8 cellular contexts compared by ENCODE assay signal in the genomic region with DNA sequence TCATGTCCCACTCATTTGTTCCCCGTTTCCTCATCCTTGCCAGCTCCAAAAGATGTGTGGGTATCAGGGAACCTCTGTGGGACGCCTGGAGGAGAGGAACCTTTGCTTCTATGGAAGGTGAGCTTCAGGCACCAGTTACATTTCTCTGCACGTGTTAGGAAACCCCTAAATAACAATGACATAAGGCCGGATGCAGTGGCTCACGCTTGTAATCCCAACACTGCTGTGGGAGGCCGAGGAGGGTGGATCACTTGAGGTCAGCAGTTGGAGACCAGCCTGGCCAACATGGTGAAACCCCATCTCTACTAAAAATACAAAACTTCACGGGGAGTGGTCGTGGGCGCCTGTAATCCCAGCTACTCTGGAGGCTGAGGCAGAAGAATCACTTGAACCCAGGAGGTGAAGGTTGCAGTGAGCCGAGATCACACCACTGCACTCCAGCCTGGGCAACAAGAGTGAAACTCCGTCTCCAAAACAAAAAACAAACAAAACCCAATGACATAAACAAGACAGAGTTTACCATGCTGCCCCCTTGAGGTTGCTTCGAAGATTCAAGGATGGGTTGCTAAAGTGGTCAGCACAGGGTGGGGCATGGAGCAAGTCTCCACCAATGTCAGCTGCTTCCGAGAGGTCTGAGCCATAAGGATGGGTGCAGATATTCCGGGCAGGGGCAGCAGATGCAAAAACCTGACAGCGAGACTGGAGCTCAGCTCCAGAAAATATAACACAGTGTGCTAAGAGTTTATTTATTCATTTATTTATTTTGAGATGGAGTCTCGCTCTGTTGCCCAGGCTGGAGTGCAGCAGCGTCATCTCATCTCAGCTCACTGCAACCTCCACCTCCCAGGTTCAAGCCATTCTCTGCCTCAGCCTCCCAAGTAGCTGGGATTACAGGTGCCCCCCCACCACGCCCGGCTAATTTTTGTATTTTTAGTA. TPM values are rescaled to one million over a fixed set of nuclear protein-coding genes. Genes with fewer than 3 reads are reported as not detected.
DNase-seq lines count a peak whose midpoint lies in the region; ATAC-seq, FAIRE-seq and TF ChIP-seq lines count a peak whose summit lies in the region.
"Not testable (repeated sequence)": the region's sequence is repeated elsewhere in the genome, so short reads cannot be mapped to it uniquely, and the experiment has no call there.

No MANE protein-coding gene starts in this region.

- H3K9me3 ChIP-seq in SJSA1 (replicated peaks); esophagus squamous epithelium; HepG2 (ENCODE audit: low read length); small intestine (ENCODE audit: control insufficient read depth, low read depth): not testable (repeated sequence)

- H3K27me3 Mint-ChIP-seq in activated naive CD4-positive, alpha-beta T cell treated with anti-CD3 and anti-CD28 coated beads, Interleukin-2, amount 10 ng/mL, durations not matched to agents 7 days and 5 days: not testable (repeated sequence)

- TF ChIP-seq POLR2A in NB4 (IDR thresholded peaks at IDR 0.05; ENCODE audit: extremely low read depth, insufficient read length); esophagus squamous epithelium (IDR thresholded peaks at IDR 0.05); HepG2 (IDR thresholded peaks at IDR 0.05; ENCODE audit: insufficient read depth in 1 of 2, low read depth in 2 of 2, low read length in 2 of 2): not testable (repeated sequence)

- in situ Hi-C loops in HepG2 (cut with HindIII; ENCODE audit: extremely low pct_ligation_motif_present, low pct_unique_long_range_greater_than_20kb): not testable (repeated sequence)

- not testable (repeated sequence) for H3K4me3 Mint-ChIP-seq in activated naive CD4-positive, alpha-beta T cell treated with anti-CD3 and anti-CD28 coated beads, Interleukin-2, amount 10 ng/mL, durations not matched to agents 7 days and 5 days

- not testable (repeated sequence) for H3K79me2 ChIP-seq in HepG2 (ENCODE audit: insufficient read depth, low read length)

- H3K27ac ChIP-seq in SJSA1: peak overlapping the region; percentile 44; the same call in 1 of the 2 replicates
- H3K27ac ChIP-seq in esophagus squamous epithelium: peak overlapping the region; percentile 14 to 48 (median 19)
- peak overlapping the region; percentile 51 for H3K27ac ChIP-seq in HepG2 (ENCODE audit: extremely low read length, insufficient read depth, low read length)
- H3K27ac ChIP-seq in small intestine (ENCODE audit: low read depth in 1 of 2, low read length in 1 of 2): peak overlapping the region in 1 of 2 donors; percentile 71

- TF ChIP-seq CTCF in BJ (IDR thresholded peaks at IDR 0.05; ENCODE audit: insufficient read depth, low read depth, low read length): peak; percentile 61
- TF ChIP-seq CTCF in NB4 (IDR thresholded peaks at IDR 0.05; ENCODE audit: low read depth, low read length): peak; percentile 58
- peak; percentile 43 to 57 (median 48) for TF ChIP-seq CTCF in esophagus squamous epithelium (IDR thresholded peaks at IDR 0.05)
- TF ChIP-seq CTCF in HepG2 (CRISPR knock-in tag; IDR thresholded peaks at IDR 0.05): peak; percentile 63

- H3K36me3 ChIP-seq in BJ (ENCODE audit: control insufficient read depth, insufficient read depth, low read length); SJSA1; esophagus squamous epithelium; HepG2 (replicated peaks in 1 of 2; ENCODE audit: control insufficient read depth in 1 of 2, insufficient read depth in 2 of 2, low read length in 2 of 2); small intestine (ENCODE audit: control insufficient read depth in 2 of 2, insufficient read depth in 2 of 2, low read length in 2 of 2): not testable (repeated sequence)

- not testable (repeated sequence) for H2AFZ ChIP-seq in HepG2 (ENCODE audit: low read length)

- H3K36me3 Mint-ChIP-seq in activated naive CD4-positive, alpha-beta T cell treated with anti-CD3 and anti-CD28 coated beads, Interleukin-2, amount 10 ng/mL, durations not matched to agents 7 days and 5 days: peaks cover 50% of the 10 kb centered on the region

- peaks cover 10% of the 10 kb centered on the region for H3K4me1 Mint-ChIP-seq in activated naive CD4-positive, alpha-beta T cell treated with anti-CD3 and anti-CD28 coated beads, Interleukin-2, amount 10 ng/mL, durations not matched to agents 7 days and 5 days

- ATAC-seq in GM18907 (IDR thresholded peaks at IDR 0.05; ENCODE audit: unreplicated experiment): peak; percentile 46
- ATAC-seq in HepG2: peak; percentile 79

- not testable (repeated sequence) for H3K4me2 ChIP-seq in HepG2 (ENCODE audit: low read depth, low read length)

- peak overlapping the region; percentile 77 for H3K27ac Mint-ChIP-seq in activated naive CD4-positive, alpha-beta T cell treated with anti-CD3 and anti-CD28 coated beads, Interleukin-2, amount 10 ng/mL, durations not matched to agents 7 days and 5 days

- not testable (repeated sequence) for H4K20me1 ChIP-seq in HepG2 (ENCODE audit: insufficient read depth, low read length)

- POLR2A ChIA-PET in BJ (lab: Charles Lee): interaction anchor here (0.6 kb wide), 1 partner anchor 30 kb away, joined by 4 read pairs; no protein-coding TSS in a partner anchor
- POLR2A ChIA-PET in HepG2 (lab: Yijun Ruan, JAX): interaction anchor here (1.7 kb wide), 1 partner anchor 29 kb away, joined by 5 read pairs; no protein-coding TSS in a partner anchor

- intact Hi-C loops in esophagus squamous epithelium (cut with DNase I): not testable (repeated sequence)
- intact Hi-C loops in HepG2 (cut with micrococcal nuclease; ENCODE audit: unreplicated experiment): loop anchor here (1.0 kb wide), 1 partner anchor 163 kb away; no protein-coding TSS in a partner anchor

- CTCF ChIA-PET in BJ (lab: Yijun Ruan, JAX): interaction anchor here (0.7 to 4.1 kb wide), 21 partner anchors 8 to 168 kb away, joined by 3 to 23 read pairs (median 4); a partner anchor contains a TSS
- CTCF ChIA-PET in activated naive CD4-positive, alpha-beta T cell treated with anti-CD3 and anti-CD28 coated beads, Interleukin-2, amount 10 ng/mL, durations not matched to agents 7 days and 5 days (lab: Charles Lee): interaction anchor here (0.6 to 2.4 kb wide), 11 partner anchors 8 to 164 kb away, joined by 3 to 11 read pairs (median 3); a partner anchor contains a TSS
- CTCF ChIA-PET in HepG2 (lab: Yijun Ruan, JAX; ENCODE audit: low intra/inter-chr PET ratio, low total read pairs): interaction anchor here (1.1 to 1.8 kb wide), 2 partner anchors 29 to 163 kb away, joined by 5 to 13 read pairs; a partner anchor contains a TSS

- 57 to 59% methylated on average over 10 to 18 of the region's 19 CpGs for WGBS in esophagus squamous epithelium, 2 donors
- 79% methylated on average over 19 of the region's 19 CpGs for WGBS in HepG2 (ENCODE audit: low lambda C conversion rate)
- WGBS in small intestine, 3 donors: 57 to 69% (median 67%) methylated on average over 19 of the region's 19 CpGs

- H3K9me3 Mint-ChIP-seq in activated naive CD4-positive, alpha-beta T cell treated with anti-CD3 and anti-CD28 coated beads, Interleukin-2, amount 10 ng/mL, durations not matched to agents 7 days and 5 days: not testable (repeated sequence)

- BruUV-seq in HepG2 (replicated peaks; lab: Mats Ljungman, UMichigan): not testable (repeated sequence)

- not testable (repeated sequence) for DNase-seq in BJ (ENCODE audit: low read depth); esophagus squamous epithelium (lab: John Stamatoyannopoulos, UW)
- DNase-seq in NB4 (ENCODE audit: low read depth) (peak; percentile 60), SJSA1 (ENCODE audit: low read depth in 1 of 2, low spot score in 2 of 2) (peak; percentile 60 to 61), HepG2 (ENCODE audit: low spot score) (peak; percentile 58), small intestine (peak; percentile 61)
- DNase-seq in activated naive CD4-positive, alpha-beta T cell treated with anti-CD3 and anti-CD28 coated beads, Interleukin-2, amount 10 ng/mL, durations not matched to agents 7 days and 5 days: peak; percentile 63

- TF ChIP-seq EP300 in HepG2 (IDR thresholded peaks at IDR 0.05; ENCODE audit: low read depth in 2 of 2, low read length in 2 of 2); HepG2 (CRISPR knock-in tag; IDR thresholded peaks at IDR 0.05; ENCODE audit: borderline replicate concordance): not testable (repeated sequence)

- TF ChIP-seq RAD21 in HepG2 (CRISPR knock-in tag; IDR thresholded peaks at IDR 0.05): not testable (repeated sequence)

- not testable (repeated sequence) for H3K4me3 ChIP-seq in BJ (ENCODE audit: low read depth, low read length); NB4 (ENCODE audit: low read depth, low read length); SJSA1; esophagus squamous epithelium; HepG2 (replicated peaks in 1 of 3; ENCODE audit: insufficient read depth in 1 of 3, low read depth in 2 of 3, low read length in 3 of 3); small intestine (ENCODE audit: low read depth in 1 of 2, low read length in 2 of 2)

- not testable (repeated sequence) for H3K27me3 ChIP-seq in BJ (ENCODE audit: control insufficient read depth, insufficient read depth, low read length); SJSA1 (replicated peaks); esophagus squamous epithelium; HepG2 (ENCODE audit: control insufficient read depth in 1 of 2, insufficient read depth in 2 of 2, low read length in 2 of 2); small intestine (ENCODE audit: control insufficient read depth in 2 of 2, insufficient read depth in 2 of 2, low read length in 2 of 2)

- not testable (repeated sequence) for H3K4me1 ChIP-seq in SJSA1 (replicated peaks); esophagus squamous epithelium; HepG2 (ENCODE audit: insufficient read depth, low read length); small intestine (ENCODE audit: control insufficient read depth in 2 of 2, insufficient read depth in 1 of 2, low read depth in 1 of 2, low read length in 1 of 2)

- H3K9ac ChIP-seq in HepG2 (ENCODE audit: insufficient read depth, low read depth, low read length): not testable (repeated sequence)

- peak; percentile 75 for FAIRE-seq in HepG2 (lab: Jason Lieb, UNC)
- FAIRE-seq in small intestine (lab: Jason Lieb, UNC): not testable (repeated sequence)

RNA-seq across cellular contexts. Expression of a gene that starts 11.4 kb away (rescaled TPM):
- polyA plus RNA-seq in BJ (2011; rRNA removed): 4.4 and 6.6 TPM in 2 replicates
- polyA minus RNA-seq in BJ (2011; rRNA and poly(A)+ RNA removed): 1.9 and 3.7 TPM in 2 replicates
- 2.0 and 4.0 TPM in 2 replicates for total RNA-seq in SJSA1 (2014; rRNA removed; shearing (Covaris generic))
- 1 to 10 TPM in 3 of 4 donors, under 1 TPM in 1; 0.83 to 4.9 (median 2.1) TPM for total RNA-seq in esophagus squamous epithelium
- total RNA-seq in HepG2 (2016; rRNA removed; fragmentation: Illumina TruSeq; extraction: Trizol): 3.4 and 8.1 TPM in 2 replicates
- 1.0 and 1.4 TPM in 2 replicates for total RNA-seq in HepG2 (2016; cell fraction: cytosol; rRNA removed; fragmentation: Illumina TruSeq; extraction: Trizol; ENCODE audit: low read depth)
- 3.0 and 8.3 TPM in 2 replicates for total RNA-seq in HepG2 (2016; cell fraction: insoluble cytoplasmic fraction; rRNA removed; fragmentation: Illumina TruSeq; extraction: Trizol)
- 2.5 and 2.7 TPM in 2 replicates for total RNA-seq in HepG2 (2016; cell fraction: membrane; rRNA removed; fragmentation: Illumina TruSeq; extraction: Trizol)
- 6.3 and 7.8 TPM in 2 replicates for total RNA-seq in HepG2 (2016; cell fraction: nucleus; rRNA removed; fragmentation: Illumina TruSeq; extraction: Trizol)
- polyA plus RNA-seq in HepG2 (2011; rRNA removed): 3.5 and 5.4 TPM in 2 replicates
- polyA plus RNA-seq in HepG2 (2011; cell fraction: cytosol; rRNA removed): 3.1 and 3.5 TPM in 2 replicates
- 2.7 and 3.5 TPM in 2 replicates for polyA plus RNA-seq in HepG2 (2011; cell fraction: nucleus; rRNA removed)
- 1.8 and 3.6 TPM in 2 replicates for polyA plus RNA-seq in HepG2 (2012)
- polyA plus RNA-seq in HepG2 (2016; cell fraction: cytosol; fragmentation: Illumina TruSeq; extraction: Trizol; ENCODE audit: low read depth): 0.75 and 0.87 TPM in 2 replicates
- polyA plus RNA-seq in HepG2 (2016; cell fraction: insoluble cytoplasmic fraction; fragmentation: Illumina TruSeq; extraction: Trizol; ENCODE audit: low read depth): 2.7 and 3.1 TPM in 2 replicates
- 1.7 and 2.1 TPM in 2 replicates for polyA plus RNA-seq in HepG2 (2016; cell fraction: membrane; fragmentation: Illumina TruSeq; extraction: Trizol; ENCODE audit: low read depth)
- 10.9 and 11.1 TPM in 2 replicates for polyA plus RNA-seq in HepG2 (2016; cell fraction: nucleus; fragmentation: Illumina TruSeq; extraction: Trizol; ENCODE audit: insufficient read depth, low read depth)
- polyA minus RNA-seq in HepG2 (2011; rRNA and poly(A)+ RNA removed; ENCODE audit: low replicate concordance): 5.4 and 21.7 TPM in 2 replicates
- polyA minus RNA-seq in HepG2 (2011; cell fraction: cytosol; rRNA and poly(A)+ RNA removed): 1.9 and 2.9 TPM in 2 replicates
- polyA minus RNA-seq in HepG2 (2011; cell fraction: nucleus; rRNA and poly(A)+ RNA removed): 1.1 and 1.3 TPM in 2 replicates
- 1 to 10 TPM in 2 of 3 donors, under 1 TPM in 1; 0.45 to 4.9 (median 1.4) TPM for polyA plus RNA-seq in small intestine

RNA-seq across cellular contexts. Expression of a gene that starts 15.0 kb away (rescaled TPM):
- polyA plus RNA-seq in BJ (2011; rRNA removed): not detected in 2 replicates
- not detected in 2 replicates for polyA minus RNA-seq in BJ (2011; rRNA and poly(A)+ RNA removed)
- not detected in 2 replicates for total RNA-seq in SJSA1 (2014; rRNA removed; shearing (Covaris generic))
- not detected for total RNA-seq in esophagus squamous epithelium
- total RNA-seq in HepG2 (2016; rRNA removed; fragmentation: Illumina TruSeq; extraction: Trizol): not detected in 2 replicates
- total RNA-seq in HepG2 (2016; cell fraction: cytosol; rRNA removed; fragmentation: Illumina TruSeq; extraction: Trizol; ENCODE audit: low read depth): not detected in 2 replicates
- total RNA-seq in HepG2 (2016; cell fraction: insoluble cytoplasmic fraction; rRNA removed; fragmentation: Illumina TruSeq; extraction: Trizol): not detected in 2 replicates
- total RNA-seq in HepG2 (2016; cell fraction: membrane; rRNA removed; fragmentation: Illumina TruSeq; extraction: Trizol): not detected in 2 replicates
- not detected in 2 replicates for total RNA-seq in HepG2 (2016; cell fraction: nucleus; rRNA removed; fragmentation: Illumina TruSeq; extraction: Trizol)
- not detected in 2 replicates for polyA plus RNA-seq in HepG2 (2011; rRNA removed)
- not detected in 2 replicates for polyA plus RNA-seq in HepG2 (2011; cell fraction: cytosol; rRNA removed)
- not detected in 2 replicates for polyA plus RNA-seq in HepG2 (2011; cell fraction: nucleus; rRNA removed)
- polyA plus RNA-seq in HepG2 (2012): not detected in 2 replicates
- not detected in 2 replicates for polyA plus RNA-seq in HepG2 (2016; cell fraction: cytosol; fragmentation: Illumina TruSeq; extraction: Trizol; ENCODE audit: low read depth)
- polyA plus RNA-seq in HepG2 (2016; cell fraction: insoluble cytoplasmic fraction; fragmentation: Illumina TruSeq; extraction: Trizol; ENCODE audit: low read depth): not detected in 2 replicates
- not detected in 2 replicates for polyA plus RNA-seq in HepG2 (2016; cell fraction: membrane; fragmentation: Illumina TruSeq; extraction: Trizol; ENCODE audit: low read depth)
- polyA plus RNA-seq in HepG2 (2016; cell fraction: nucleus; fragmentation: Illumina TruSeq; extraction: Trizol; ENCODE audit: insufficient read depth, low read depth): not detected in 2 replicates
- polyA minus RNA-seq in HepG2 (2011; rRNA and poly(A)+ RNA removed; ENCODE audit: low replicate concordance): not detected in 2 replicates
- polyA minus RNA-seq in HepG2 (2011; cell fraction: cytosol; rRNA and poly(A)+ RNA removed): not detected in 2 replicates
- not detected in 2 replicates for polyA minus RNA-seq in HepG2 (2011; cell fraction: nucleus; rRNA and poly(A)+ RNA removed)
- polyA plus RNA-seq in small intestine: not detected

RNA-seq across cellular contexts. Expression of a gene that starts 18.9 kb away (rescaled TPM):
- polyA plus RNA-seq in BJ (2011; rRNA removed) (0.15 and 0.17 TPM in 2 replicates), HepG2 (2011; rRNA removed) (0.79 and 1.0 TPM in 2 replicates), small intestine (10 to 100 TPM in 1 of 3 donors, 1 to 10 TPM in 2; 1.7 to 28.2 (median 3.5) TPM)
- polyA minus RNA-seq in BJ (2011; rRNA and poly(A)+ RNA removed): 0.14 TPM in 1 of 2 replicates, not detected in the other
- total RNA-seq in SJSA1 (2014; rRNA removed; shearing (Covaris generic)): not detected in 2 replicates
- total RNA-seq in esophagus squamous epithelium (not detected), HepG2 (2016; rRNA removed; fragmentation: Illumina TruSeq; extraction: Trizol) (2.4 and 2.5 TPM in 2 replicates)
- 0.20 and 0.26 TPM in 2 replicates for total RNA-seq in HepG2 (2016; cell fraction: cytosol; rRNA removed; fragmentation: Illumina TruSeq; extraction: Trizol; ENCODE audit: low read depth)
- total RNA-seq in HepG2 (2016; cell fraction: insoluble cytoplasmic fraction; rRNA removed; fragmentation: Illumina TruSeq; extraction: Trizol): 1.6 and 3.8 TPM in 2 replicates
- total RNA-seq in HepG2 (2016; cell fraction: membrane; rRNA removed; fragmentation: Illumina TruSeq; extraction: Trizol): 0.87 and 1.2 TPM in 2 replicates
- total RNA-seq in HepG2 (2016; cell fraction: nucleus; rRNA removed; fragmentation: Illumina TruSeq; extraction: Trizol): 1.1 and 2.3 TPM in 2 replicates
- polyA plus RNA-seq in HepG2 (2011; cell fraction: cytosol; rRNA removed): 0.29 and 0.46 TPM in 2 replicates
- polyA plus RNA-seq in HepG2 (2011; cell fraction: nucleus; rRNA removed): 2.5 and 3.9 TPM in 2 replicates
- polyA plus RNA-seq in HepG2 (2012): 2.2 and 2.4 TPM in 2 replicates
- polyA plus RNA-seq in HepG2 (2016; cell fraction: cytosol; fragmentation: Illumina TruSeq; extraction: Trizol; ENCODE audit: low read depth): 0.37 and 0.50 TPM in 2 replicates
- 4.3 and 4.7 TPM in 2 replicates for polyA plus RNA-seq in HepG2 (2016; cell fraction: insoluble cytoplasmic fraction; fragmentation: Illumina TruSeq; extraction: Trizol; ENCODE audit: low read depth)
- polyA plus RNA-seq in HepG2 (2016; cell fraction: membrane; fragmentation: Illumina TruSeq; extraction: Trizol; ENCODE audit: low read depth): 0.80 and 1.7 TPM in 2 replicates
- 10.3 and 11.9 TPM in 2 replicates for polyA plus RNA-seq in HepG2 (2016; cell fraction: nucleus; fragmentation: Illumina TruSeq; extraction: Trizol; ENCODE audit: insufficient read depth, low read depth)
- 0.62 TPM in 1 of 2 replicates, not detected in the other for polyA minus RNA-seq in HepG2 (2011; rRNA and poly(A)+ RNA removed; ENCODE audit: low replicate concordance)
- not detected in 2 replicates for polyA minus RNA-seq in HepG2 (2011; cell fraction: cytosol; rRNA and poly(A)+ RNA removed)
- 0.25 and 0.39 TPM in 2 replicates for polyA minus RNA-seq in HepG2 (2011; cell fraction: nucleus; rRNA and poly(A)+ RNA removed)

RNA-seq across cellular contexts. Expression of a gene that starts 29.6 kb away (rescaled TPM):
- polyA plus RNA-seq in BJ (2011; rRNA removed) (0.39 and 0.58 TPM in 2 replicates), HepG2 (2011; rRNA removed) (2.5 and 3.4 TPM in 2 replicates), small intestine (10 to 100 TPM; 13.8 to 60.4 (median 31.9) TPM)
- not detected in 2 replicates for polyA minus RNA-seq in BJ (2011; rRNA and poly(A)+ RNA removed)
- 0.34 TPM in 1 of 2 replicates, not detected in the other for total RNA-seq in SJSA1 (2014; rRNA removed; shearing (Covaris generic))
- total RNA-seq in esophagus squamous epithelium (1 to 10 TPM; 2.0 to 8.9 (median 4.0) TPM), HepG2 (2016; rRNA removed; fragmentation: Illumina TruSeq; extraction: Trizol) (5.2 and 5.4 TPM in 2 replicates)
- 2.1 and 3.4 TPM in 2 replicates for total RNA-seq in HepG2 (2016; cell fraction: cytosol; rRNA removed; fragmentation: Illumina TruSeq; extraction: Trizol; ENCODE audit: low read depth)
- 3.9 and 5.8 TPM in 2 replicates for total RNA-seq in HepG2 (2016; cell fraction: insoluble cytoplasmic fraction; rRNA removed; fragmentation: Illumina TruSeq; extraction: Trizol)
- 2.8 and 4.8 TPM in 2 replicates for total RNA-seq in HepG2 (2016; cell fraction: membrane; rRNA removed; fragmentation: Illumina TruSeq; extraction: Trizol)
- total RNA-seq in HepG2 (2016; cell fraction: nucleus; rRNA removed; fragmentation: Illumina TruSeq; extraction: Trizol): 3.2 and 5.3 TPM in 2 replicates
- polyA plus RNA-seq in HepG2 (2011; cell fraction: cytosol; rRNA removed): 1.6 and 2.3 TPM in 2 replicates
- polyA plus RNA-seq in HepG2 (2011; cell fraction: nucleus; rRNA removed): 13.3 and 13.7 TPM in 2 replicates
- 5.5 and 5.6 TPM in 2 replicates for polyA plus RNA-seq in HepG2 (2012)
- polyA plus RNA-seq in HepG2 (2016; cell fraction: cytosol; fragmentation: Illumina TruSeq; extraction: Trizol; ENCODE audit: low read depth): 2.9 and 4.0 TPM in 2 replicates
- polyA plus RNA-seq in HepG2 (2016; cell fraction: insoluble cytoplasmic fraction; fragmentation: Illumina TruSeq; extraction: Trizol; ENCODE audit: low read depth): 7.1 and 9.0 TPM in 2 replicates
- 3.4 and 4.4 TPM in 2 replicates for polyA plus RNA-seq in HepG2 (2016; cell fraction: membrane; fragmentation: Illumina TruSeq; extraction: Trizol; ENCODE audit: low read depth)
- polyA plus RNA-seq in HepG2 (2016; cell fraction: nucleus; fragmentation: Illumina TruSeq; extraction: Trizol; ENCODE audit: insufficient read depth, low read depth): 11.3 and 12.7 TPM in 2 replicates
- polyA minus RNA-seq in HepG2 (2011; rRNA and poly(A)+ RNA removed; ENCODE audit: low replicate concordance): 0.12 and 1.1 TPM in 2 replicates
- polyA minus RNA-seq in HepG2 (2011; cell fraction: cytosol; rRNA and poly(A)+ RNA removed): 0.79 and 1.1 TPM in 2 replicates
- 1.1 and 1.3 TPM in 2 replicates for polyA minus RNA-seq in HepG2 (2011; cell fraction: nucleus; rRNA and poly(A)+ RNA removed)

RNA-seq across cellular contexts. Expression of a gene that starts 36.8 kb away (rescaled TPM):
- polyA plus RNA-seq in BJ (2011; rRNA removed) (0.37 and 0.78 TPM in 2 replicates), HepG2 (2011; rRNA removed) (0.56 and 1.1 TPM in 2 replicates), small intestine (1 to 10 TPM; 3.8 to 6.0 (median 4.9) TPM)
- polyA minus RNA-seq in BJ (2011; rRNA and poly(A)+ RNA removed): 0.66 and 2.4 TPM in 2 replicates
- 2.6 and 3.6 TPM in 2 replicates for total RNA-seq in SJSA1 (2014; rRNA removed; shearing (Covaris generic))
- total RNA-seq in esophagus squamous epithelium (1 to 10 TPM; 1.8 to 7.5 (median 3.9) TPM), HepG2 (2016; rRNA removed; fragmentation: Illumina TruSeq; extraction: Trizol) (1.3 and 1.4 TPM in 2 replicates)
- total RNA-seq in HepG2 (2016; cell fraction: cytosol; rRNA removed; fragmentation: Illumina TruSeq; extraction: Trizol; ENCODE audit: low read depth): 0.62 and 1.0 TPM in 2 replicates
- 1.2 and 1.9 TPM in 2 replicates for total RNA-seq in HepG2 (2016; cell fraction: insoluble cytoplasmic fraction; rRNA removed; fragmentation: Illumina TruSeq; extraction: Trizol)
- 1.2 and 1.6 TPM in 2 replicates for total RNA-seq in HepG2 (2016; cell fraction: membrane; rRNA removed; fragmentation: Illumina TruSeq; extraction: Trizol)
- total RNA-seq in HepG2 (2016; cell fraction: nucleus; rRNA removed; fragmentation: Illumina TruSeq; extraction: Trizol): 2.1 and 2.3 TPM in 2 replicates
- 0.14 and 0.17 TPM in 2 replicates for polyA plus RNA-seq in HepG2 (2011; cell fraction: cytosol; rRNA removed)
- 5.8 and 9.2 TPM in 2 replicates for polyA plus RNA-seq in HepG2 (2011; cell fraction: nucleus; rRNA removed)
- polyA plus RNA-seq in HepG2 (2012): 2.1 and 3.0 TPM in 2 replicates
- 0.23 and 0.45 TPM in 2 replicates for polyA plus RNA-seq in HepG2 (2016; cell fraction: cytosol; fragmentation: Illumina TruSeq; extraction: Trizol; ENCODE audit: low read depth)
- 1.9 and 3.5 TPM in 2 replicates for polyA plus RNA-seq in HepG2 (2016; cell fraction: insoluble cytoplasmic fraction; fragmentation: Illumina TruSeq; extraction: Trizol; ENCODE audit: low read depth)
- polyA plus RNA-seq in HepG2 (2016; cell fraction: membrane; fragmentation: Illumina TruSeq; extraction: Trizol; ENCODE audit: low read depth): 0.90 and 1.1 TPM in 2 replicates
- polyA plus RNA-seq in HepG2 (2016; cell fraction: nucleus; fragmentation: Illumina TruSeq; extraction: Trizol; ENCODE audit: insufficient read depth, low read depth): 8.9 and 9.5 TPM in 2 replicates
- polyA minus RNA-seq in HepG2 (2011; rRNA and poly(A)+ RNA removed; ENCODE audit: low replicate concordance): 1.2 and 1.4 TPM in 2 replicates
- 1.5 and 2.4 TPM in 2 replicates for polyA minus RNA-seq in HepG2 (2011; cell fraction: cytosol; rRNA and poly(A)+ RNA removed)
- polyA minus RNA-seq in HepG2 (2011; cell fraction: nucleus; rRNA and poly(A)+ RNA removed): 1.1 and 3.0 TPM in 2 replicates
